ENCODE assay signal across 10 cellular contexts in the genomic region with DNA sequence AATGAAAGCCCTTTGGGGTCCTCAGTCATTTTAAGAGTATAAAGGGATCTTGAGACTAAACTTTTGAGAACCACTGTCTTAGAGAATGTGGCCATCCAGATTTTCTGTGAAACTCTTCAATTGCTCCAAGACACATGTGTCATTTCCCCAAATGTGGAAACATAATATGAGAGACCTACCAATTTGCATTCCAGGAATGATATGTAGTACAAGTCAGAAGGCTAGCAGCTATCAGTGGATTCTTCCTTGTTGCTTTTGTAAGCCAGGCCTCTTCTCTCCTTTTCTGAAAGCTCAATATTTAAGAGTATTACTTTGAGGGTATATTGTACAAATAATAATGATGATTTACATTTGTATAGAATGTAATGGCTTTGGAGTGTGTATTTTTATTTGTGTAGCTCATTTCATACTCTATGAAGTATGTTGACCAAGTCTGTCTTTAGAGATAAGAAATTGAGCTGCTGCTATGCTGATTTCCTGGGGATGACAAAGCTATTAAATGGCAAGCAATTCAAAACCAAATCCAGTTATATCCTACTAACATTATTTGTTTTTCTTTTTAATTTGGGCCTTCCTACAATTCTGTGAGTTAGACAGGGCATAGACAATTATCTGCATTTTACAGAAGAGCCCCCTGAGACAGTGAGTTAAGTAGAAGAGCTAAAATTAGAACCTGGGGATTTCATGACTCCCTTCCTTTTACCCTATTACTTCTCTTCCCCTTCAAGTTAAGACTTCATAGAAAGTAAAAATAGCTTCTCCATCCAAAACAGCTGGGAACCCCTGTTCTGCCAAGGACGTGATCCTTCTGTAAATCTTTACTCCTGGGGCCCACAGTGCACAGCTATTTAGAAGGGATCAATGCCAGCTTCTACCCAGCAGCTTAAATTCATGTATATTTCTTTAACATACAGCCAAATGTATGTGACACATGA.
A peak's percentile ranks its signal among the peaks of the same experiment; 100 is the strongest.
DNase-seq lines count a peak whose midpoint lies in the region; ATAC-seq, FAIRE-seq and TF ChIP-seq lines count a peak whose summit lies in the region.
"Had no signal": no experiment of that assay in that cellular context is flagged by ENCODE, and none has a peak within 500 bp of the region (broad histone marks: within the 10 kb centered on the region; RNA-seq: fewer than 3 reads in every experiment).

No MANE protein-coding gene starts in this region.

- FAIRE-seq in HTR-8/SVneo (lab: Jason Lieb, UNC) = no peak

- H3K4me3 ChIP-seq in CD4-positive, CD25-positive, alpha-beta regulatory T cell (ENCODE audit: low read depth, low read length) = no peak overlapping the region
- H3K4me3 ChIP-seq in NB4 (ENCODE audit: low read depth, low read length) (no peak overlapping the region), cardiac fibroblast (replicated peaks in 1 of 2; ENCODE audit: low read depth in 2 of 2, low read length in 2 of 2) (no peak overlapping the region)

- no peaks in the 10 kb centered on the region for H3K27me3 Mint-ChIP-seq in CD4-positive, CD25-positive, alpha-beta regulatory T cell
- H3K27me3 Mint-ChIP-seq in mesothelial cell of epicardium (ENCODE audit: low read depth) = no peaks in the 10 kb centered on the region

- H3K27me3 ChIP-seq in CD4-positive, CD25-positive, alpha-beta regulatory T cell (ENCODE audit: control insufficient read depth, insufficient read depth, low read length) = no peaks in the 10 kb centered on the region

- no peak overlapping the region for H3K27ac ChIP-seq in CD4-positive, CD25-positive, alpha-beta regulatory T cell (ENCODE audit: insufficient read depth, low read length, poor library complexity, severe bottlenecking)
- H3K27ac ChIP-seq: epithelial cell of prostate had no signal

- no peaks in the 10 kb centered on the region for H3K36me3 ChIP-seq in CD4-positive, CD25-positive, alpha-beta regulatory T cell (ENCODE audit: control insufficient read depth, insufficient read depth, low read length)

- no peaks in the 10 kb centered on the region for H3K9me3 ChIP-seq in CD4-positive, CD25-positive, alpha-beta regulatory T cell (ENCODE audit: control insufficient read depth in 2 of 2, low read length in 2 of 2)

- TF ChIP-seq CTCF in NB4 (IDR thresholded peaks at IDR 0.05; ENCODE audit: low read depth, low read length) = no peak
- no peak for TF ChIP-seq CTCF in cardiac fibroblast (IDR thresholded peaks at IDR 0.05; ENCODE audit: low read depth, low read length)
- no peak for TF ChIP-seq CTCF in mesothelial cell of epicardium (IDR thresholded peaks at IDR 0.05; ENCODE audit: unreplicated experiment)

- peaks cover 4% of the 10 kb centered on the region for H3K4me1 ChIP-seq in CD4-positive, CD25-positive, alpha-beta regulatory T cell (ENCODE audit: control insufficient read depth, insufficient read depth, low read length, poor library complexity, severe bottlenecking)

- ATAC-seq in CD4-positive, CD25-positive, alpha-beta regulatory T cell (ENCODE audit: low read depth in 2 of 2) = no peak
- no peak for ATAC-seq in GM19455 (IDR thresholded peaks at IDR 0.05; ENCODE audit: unreplicated experiment)
- no peak for ATAC-seq in GM19351 (IDR thresholded peaks at IDR 0.05; ENCODE audit: unreplicated experiment)

- H3K36me3 Mint-ChIP-seq in CD4-positive, CD25-positive, alpha-beta regulatory T cell = peaks cover 15% of the 10 kb centered on the region
- peaks cover 12% of the 10 kb centered on the region for H3K36me3 Mint-ChIP-seq in mesothelial cell of epicardium

- peaks cover 0 to 4% (median 2%) of the 10 kb centered on the region in 7 donors for H3K9me3 Mint-ChIP-seq in CD4-positive, CD25-positive, alpha-beta regulatory T cell
- H3K9me3 Mint-ChIP-seq in mesothelial cell of epicardium = peaks cover 8% of the 10 kb centered on the region

- H3K4me3 Mint-ChIP-seq in CD4-positive, CD25-positive, alpha-beta regulatory T cell = peak overlapping the region in 1 of 4 donors; percentile 40
- no peak overlapping the region for H3K4me3 Mint-ChIP-seq in mesothelial cell of epicardium

- no peak for TF ChIP-seq POLR2A in NB4 (IDR thresholded peaks at IDR 0.05; ENCODE audit: extremely low read depth, insufficient read length)

- H3K27ac Mint-ChIP-seq in CD4-positive, CD25-positive, alpha-beta regulatory T cell = peak overlapping the region in 2 of 3 donors; percentile 33 to 56
- H3K27ac Mint-ChIP-seq in mesothelial cell of epicardium = peak overlapping the region; percentile 80

- peaks cover 8 to 27% (median 23%) of the 10 kb centered on the region in 4 donors for H3K4me1 Mint-ChIP-seq in CD4-positive, CD25-positive, alpha-beta regulatory T cell
- peaks cover 30% of the 10 kb centered on the region for H3K4me1 Mint-ChIP-seq in mesothelial cell of epicardium

- no peak for DNase-seq in CD4-positive, CD25-positive, alpha-beta regulatory T cell
- DNase-seq in NB4 (ENCODE audit: low read depth) = peak; percentile 31
- DNase-seq in cardiac fibroblast (ENCODE audit: low read depth in 2 of 2) = peak; percentile 39 to 73
- DNase-seq in mesothelial cell of epicardium (ENCODE audit: low spot score in 2 of 2, unreplicated experiment in 2 of 2) = no peak
- DNase-seq in HTR-8/SVneo (ENCODE audit: insufficient read length, low spot score) = no peak
- no peak for DNase-seq in GF-D8 (lab: John Stamatoyannopoulos, UW)
- DNase-seq: NCI-H1048 had no signal

Comparison
In these comparisons a context has a peak if more than half of its experiments do, and no peak if none do; other contexts are left out.
1. DNase-seq: peak in NB4 (single experiment) and cardiac fibroblast (2 of 2); none in CD4-positive, CD25-positive, alpha-beta regulatory T cell (0 of 3), mesothelial cell of epicardium (0 of 2), HTR-8/SVneo (single experiment) and GF-D8 (single experiment).